26 cellular contexts compared by ENCODE assay signal in the genomic region with DNA sequence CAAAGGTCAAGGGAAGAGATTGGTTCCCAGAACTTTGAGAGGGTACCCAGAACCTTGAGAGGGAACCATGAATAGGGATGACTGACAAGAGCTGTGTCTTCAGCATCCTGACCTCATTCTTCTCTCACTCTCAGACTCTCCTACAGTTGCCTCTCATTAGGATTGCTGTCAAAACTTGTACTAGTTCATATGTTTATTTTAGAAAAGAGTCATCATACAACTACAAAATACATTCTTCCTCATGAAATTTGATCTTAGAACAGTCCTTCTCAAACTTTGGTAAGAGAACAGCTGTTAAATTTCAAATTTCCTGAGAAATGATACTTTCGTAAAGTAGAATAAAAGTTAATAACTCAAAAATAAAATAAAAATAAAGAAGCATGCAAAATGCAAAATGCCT.
"Had no signal": no experiment of that assay in that cellular context is flagged by ENCODE, and none has a peak within 500 bp of the region (broad histone marks: within the 10 kb centered on the region; RNA-seq: fewer than 3 reads in every experiment).

No MANE protein-coding gene starts in this region.

- H3K4me3 Mint-ChIP-seq: natural killer cell; stimulated activated naive B cell treated with anti-CD40 and anti-IgM and Interleukin-4, amounts not matched to agents 10 μg/mL and 1 μg/mL and 100 μg/mL, for 72 hours; stimulated activated naive CD8-positive, alpha-beta T cell treated with anti-CD3 and anti-CD28 coated beads, Interleukin-15, Interleukin-2, amounts not matched to agents 100 ng/mL and 50 ng/mL, for 24 hours had no signal

- H3K27me3 ChIP-seq: dorsolateral prefrontal cortex, gastrocnemius medialis, ovary, sigmoid colon, spleen, suprapubic skin, transverse colon, upper lobe of right lung, uterus had no signal

- H3K9me3 Mint-ChIP-seq: stimulated activated naive CD8-positive, alpha-beta T cell treated with anti-CD3 and anti-CD28 coated beads, Interleukin-15, Interleukin-2, amounts not matched to agents 100 ng/mL and 50 ng/mL, for 24 hours had no signal

- DNase-seq: cortex of kidney; dorsolateral prefrontal cortex; effector CD4-positive, alpha-beta T cell; gastrocnemius medialis; head of caudate nucleus; left ventricle myocardium superior; lower lobe of right lung; natural killer cell; occipital lobe; ovary; posterior cingulate gyrus; psoas muscle; right cardiac atrium; sigmoid colon; spleen; stimulated activated CD4-positive, alpha-beta T cell treated with anti-CD3 and anti-CD28 coated beads, Interleukin-2, amount 100 ng/mL, for 48 hours; stimulated activated naive B cell treated with anti-CD40 and anti-IgM and Interleukin-4, amounts not matched to agents 10 μg/mL and 1 μg/mL and 100 μg/mL, for 72 hours; transverse colon; upper lobe of right lung; uterus had no signal

- H3K27ac Mint-ChIP-seq: natural killer cell; stimulated activated naive B cell treated with anti-CD40 and anti-IgM and Interleukin-4, amounts not matched to agents 10 μg/mL and 1 μg/mL and 100 μg/mL, for 72 hours; stimulated activated naive CD8-positive, alpha-beta T cell treated with anti-CD3 and anti-CD28 coated beads, Interleukin-15, Interleukin-2, amounts not matched to agents 100 ng/mL and 50 ng/mL, for 24 hours had no signal

- FAIRE-seq: keratinocyte had no signal

- H3K4me1 ChIP-seq: gastrocnemius medialis, lower lobe of right lung, psoas muscle, sigmoid colon, spleen, suprapubic skin, transverse colon, upper lobe of right lung, uterus had no signal

- ATAC-seq: esophagus mucosa; gastrocnemius medialis; left ventricle myocardium superior; lower lobe of right lung; natural killer cell; psoas muscle; right cardiac atrium; stimulated activated naive B cell treated with anti-CD40 and anti-IgM and Interleukin-4, amounts not matched to agents 10 μg/mL and 1 μg/mL and 100 μg/mL, for 72 hours; upper lobe of right lung had no signal

- H3K27ac ChIP-seq: dorsolateral prefrontal cortex, epithelial cell of prostate, gastrocnemius medialis, lower lobe of right lung, ovary, psoas muscle, sigmoid colon, skin epidermis, spleen, suprapubic skin, transverse colon, upper lobe of right lung, uterus had no signal

- H3K9me3 ChIP-seq: gastrocnemius medialis, lower lobe of right lung, ovary, psoas muscle, spleen, suprapubic skin, transverse colon, upper lobe of right lung, uterus had no signal

- H3K4me3 ChIP-seq: dorsolateral prefrontal cortex, gastrocnemius medialis, lower lobe of right lung, ovary, psoas muscle, sigmoid colon, skin epidermis, spleen, suprapubic skin, transverse colon, upper lobe of right lung, uterus had no signal

- H3K27me3 Mint-ChIP-seq: stimulated activated naive B cell treated with anti-CD40 and anti-IgM and Interleukin-4, amounts not matched to agents 10 μg/mL and 1 μg/mL and 100 μg/mL, for 72 hours; stimulated activated naive CD8-positive, alpha-beta T cell treated with anti-CD3 and anti-CD28 coated beads, Interleukin-15, Interleukin-2, amounts not matched to agents 100 ng/mL and 50 ng/mL, for 24 hours had no signal

- H3K4me1 Mint-ChIP-seq: natural killer cell; stimulated activated naive B cell treated with anti-CD40 and anti-IgM and Interleukin-4, amounts not matched to agents 10 μg/mL and 1 μg/mL and 100 μg/mL, for 72 hours had no signal

- H3K36me3 Mint-ChIP-seq: stimulated activated naive B cell treated with anti-CD40 and anti-IgM and Interleukin-4, amounts not matched to agents 10 μg/mL and 1 μg/mL and 100 μg/mL, for 72 hours had no signal

- H3K36me3 ChIP-seq: gastrocnemius medialis, lower lobe of right lung, ovary, sigmoid colon, spleen, suprapubic skin, transverse colon, upper lobe of right lung, uterus had no signal
